In genomic region chrX:129523076-129524055, GRCh38 we compare ENCODE assay signal across 8 cellular contexts. TPM values are rescaled to one million over a fixed set of nuclear protein-coding genes. Genes with fewer than 3 reads are reported as not detected.
DNase-seq lines count a peak whose midpoint lies in the region; ATAC-seq, FAIRE-seq and TF ChIP-seq lines count a peak whose summit lies in the region.

Gene SMARCA1 (minus strand): TSS chrX:129523490. CDS start chrX:129523370, 120 bp downstream.

- dilution Hi-C loops in endothelial cell of umbilical vein (cut with MboI; ENCODE audit: extremely low pct_ligation_motif_present, low sequenced_read_pairs): no loop called here

- peak within 1 kb of the TSS; percentile 57 for H3K4me2 ChIP-seq in endothelial cell of umbilical vein (ENCODE audit: insufficient read depth, low read length)

- H3K4me3 ChIP-seq in endothelial cell of umbilical vein (replicated peaks in 1 of 3; ENCODE audit: insufficient read depth in 1 of 3, low read depth in 1 of 3, low read length in 3 of 3): peak within 1 kb of the TSS; percentile 68 to 88 (median 85)
- peak within 1 kb of the TSS; percentile 50 for H3K4me3 ChIP-seq in lung

- BruUV-seq in endothelial cell of umbilical vein (replicated peaks; lab: Mats Ljungman, UMichigan): no TSS peak

- peak within 1 kb of the TSS; percentile 95 for H2AFZ ChIP-seq in endothelial cell of umbilical vein (ENCODE audit: low read depth, low read length)

- WGBS in lung, 2 donors: 22 to 34% methylated on average over 19 to 59 of the region's 59 CpGs

- no peak within 1 kb of the TSS for H3K27ac ChIP-seq in endothelial cell of umbilical vein (ENCODE audit: insufficient read depth, low read depth, low read length)
- peak within 1 kb of the TSS; percentile 76 to 79 for H3K27ac ChIP-seq in lung (ENCODE audit: low read depth in 1 of 2, low read length in 1 of 2)

- CTCF ChIA-PET in endothelial cell of umbilical vein (lab: Charles Lee): no interaction called here

- H3K36me3 ChIP-seq in endothelial cell of umbilical vein (ENCODE audit: control insufficient read depth in 2 of 2, extremely low read depth in 1 of 2, insufficient read depth in 2 of 2, low read length in 2 of 2): no peaks in the 10 kb centered on the region
- no peaks in the 10 kb centered on the region for H3K36me3 ChIP-seq in lung (ENCODE audit: control insufficient read depth in 2 of 2, insufficient read depth in 2 of 2, low read length in 2 of 2)

- H3K79me2 ChIP-seq in endothelial cell of umbilical vein (ENCODE audit: control insufficient read depth, insufficient read depth, low read length): peaks cover 5% of the 10 kb centered on the region

- intact Hi-C loops in endothelial cell of umbilical vein (cut with micrococcal nuclease): loop anchor here (2.0 kb wide), 1 partner anchor 17 kb away; the partner anchor contains the start of gene OCRL

- peak; percentile 16 for ATAC-seq in lung (ENCODE audit: insufficient read depth, low FRiP score)
- no peak for ATAC-seq in HG03045 (IDR thresholded peaks at IDR 0.05; ENCODE audit: unreplicated experiment)
- ATAC-seq in GM19467 (IDR thresholded peaks at IDR 0.05; ENCODE audit: unreplicated experiment): no peak

- TF ChIP-seq POLR2A in endothelial cell of umbilical vein (IDR thresholded peaks at IDR 0.05; ENCODE audit: low read depth, low read length): no peak

- peak; percentile 78 for DNase-seq in AG08396 (ENCODE audit: low spot score)
- DNase-seq in HCEC 1CT: peak; percentile 23
- peak; percentile 1 for DNase-seq in T-helper 9 cell
- DNase-seq in endothelial cell of umbilical vein (ENCODE audit: low read depth, low spot score): peak; percentile 42
- peak; percentile 34 for DNase-seq in lung (ENCODE audit: low spot score)

- FAIRE-seq in endothelial cell of umbilical vein (lab: Jason Lieb, UNC): no peak

- H4K20me1 ChIP-seq in endothelial cell of umbilical vein (replicated peaks; ENCODE audit: control insufficient read depth, extremely low read depth, insufficient read depth, low read length): no peaks in the 10 kb centered on the region

- POLR2A ChIA-PET in endothelial cell of umbilical vein (lab: Charles Lee): no interaction called here

- no peaks in the 10 kb centered on the region for H3K9me1 ChIP-seq in endothelial cell of umbilical vein (replicated peaks; ENCODE audit: control insufficient read depth, extremely low read depth, insufficient read depth, low read length)

- peaks cover 5% of the 10 kb centered on the region for H3K4me1 ChIP-seq in endothelial cell of umbilical vein (ENCODE audit: control insufficient read depth, extremely low read depth, insufficient read depth, low read length)
- H3K4me1 ChIP-seq in lung (ENCODE audit: control insufficient read depth in 2 of 2, insufficient read depth in 2 of 2, low read length in 2 of 2): no peaks in the 10 kb centered on the region

- H3K9ac ChIP-seq in endothelial cell of umbilical vein (replicated peaks; ENCODE audit: extremely low read depth, insufficient read depth, low read length): peak within 1 kb of the TSS; percentile 69

- H3K27me3 ChIP-seq in endothelial cell of umbilical vein (ENCODE audit: control insufficient read depth in 2 of 2, insufficient read depth in 2 of 2, low read length in 2 of 2) (peaks cover 0 to 10% of the 10 kb centered on the region in 2 experiments), lung (ENCODE audit: control insufficient read depth, insufficient read depth) (no peaks in the 10 kb centered on the region)

- TF ChIP-seq CTCF in endothelial cell of umbilical vein (IDR thresholded peaks at IDR 0.05; ENCODE audit: extremely low read depth in 1 of 2, insufficient read depth in 1 of 2, low read depth in 1 of 2, low read length in 2 of 2): no peak
- TF ChIP-seq CTCF in lung (IDR thresholded peaks at IDR 0.05; ENCODE audit: control extremely low read depth, extremely low read depth): no peak
- TF ChIP-seq CTCF in subcutaneous adipose tissue (IDR thresholded peaks at IDR 0.05; ENCODE audit: low read depth): no peak

- H3K9me3 ChIP-seq in endothelial cell of umbilical vein (replicated peaks; ENCODE audit: control insufficient read depth, insufficient read depth, low read length) (no peaks in the 10 kb centered on the region), lung (ENCODE audit: control insufficient read depth in 2 of 2, insufficient read depth in 1 of 2, low read length in 1 of 2) (peaks cover 0 to 2% of the 10 kb centered on the region in 2 donors)

TF ChIP-seq in endothelial cell of umbilical vein, 7 proteins besides CTCF, POLR2A, EP300 and RAD21:
- TF ChIP-seq FOS (IDR thresholded peaks at IDR 0.05; ENCODE audit: borderline replicate concordance, insufficient read depth, low read length): no peak
- no peak for TF ChIP-seq GATA2 (IDR thresholded peaks at IDR 0.05; ENCODE audit: insufficient read depth, insufficient read length, low read depth, low read length)
- TF ChIP-seq JUN (IDR thresholded peaks at IDR 0.05; ENCODE audit: borderline replicate concordance, insufficient read depth, insufficient read length, low read depth): no peak
- TF ChIP-seq EZH2 (IDR thresholded peaks at IDR 0.05; ENCODE audit: borderline replicate concordance, low read depth, low read length, severe bottlenecking): no peak
- TF ChIP-seq MYC (IDR thresholded peaks at IDR 0.05; ENCODE audit: low read depth, low read length): no peak
- TF ChIP-seq POLR2AphosphoS5 (IDR thresholded peaks at IDR 0.05; ENCODE audit: insufficient read depth, low read depth, low read length): no peak
- TF ChIP-seq, protein P1, sequence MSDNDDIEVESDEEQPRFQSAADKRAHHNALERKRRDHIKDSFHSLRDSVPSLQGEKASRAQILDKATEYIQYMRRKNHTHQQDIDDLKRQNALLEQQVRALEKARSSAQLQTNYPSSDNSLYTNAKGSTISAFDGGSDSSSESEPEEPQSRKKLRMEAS (IDR thresholded peaks at IDR 0.05; ENCODE audit: insufficient read depth, insufficient read length): no peak
TF ChIP-seq in endothelial cell of umbilical vein: peak in this region for 0.

RNA-seq across cellular contexts. Expression of gene SMARCA1, which starts in this region (rescaled TPM):
- total RNA-seq in endothelial cell of umbilical vein (29.3 and 29.7 TPM in 2 replicates), lung (100 to 1,000 TPM in 1 of 2 donors, 10 to 100 TPM in 1; 21.3 to 104 TPM), subcutaneous adipose tissue (10 to 100 TPM; 28.8 to 39.9 (median 37.7) TPM)
- polyA plus RNA-seq in endothelial cell of umbilical vein (5.5 and 8.3 TPM in 2 replicates), lung (10 to 100 TPM in 1 of 2 donors, 1 to 10 TPM in 1; 7.8 to 10.1 TPM)
- polyA plus RNA-seq in endothelial cell of umbilical vein (2011; cell fraction: cytosol; rRNA removed): 9.7 and 10.6 TPM in 2 replicates
- polyA plus RNA-seq in endothelial cell of umbilical vein (2011; cell fraction: nucleus; rRNA removed): 12.6 and 16.4 TPM in 2 replicates
- 22.5 and 26.5 TPM in 2 replicates for polyA plus RNA-seq in endothelial cell of umbilical vein (2012)
- polyA minus RNA-seq in endothelial cell of umbilical vein: 13.4 and 16.8 TPM in 2 replicates
- 0.20 TPM for polyA minus RNA-seq in endothelial cell of umbilical vein (2011; cell fraction: cytosol; rRNA and poly(A)+ RNA removed)
- 27.8 and 31.6 TPM in 2 replicates for polyA minus RNA-seq in endothelial cell of umbilical vein (2011; cell fraction: nucleus; rRNA and poly(A)+ RNA removed)

Comparison
In these comparisons a context has a peak if more than half of its experiments do, and no peak if none do; other contexts are left out.
1. DNase-seq: peak in every context shown above with its lines; median percentile 78 in AG08396; 42 in endothelial cell of umbilical vein; 34 in lung; 23 in HCEC 1CT; 1 in T-helper 9 cell.